ENCODE assay signal across 9 cellular contexts in genomic region chr12:54929998-54930397, GRCh38. TPM values are rescaled to one million over a fixed set of nuclear protein-coding genes. Genes with fewer than 3 reads are reported as not detected.
"Had no signal": no experiment of that assay in that cellular context is flagged by ENCODE, and none has a peak within 500 bp of the region (broad histone marks: within the 10 kb centered on the region; RNA-seq: fewer than 3 reads in every experiment).

No MANE protein-coding gene starts in this region.

- H3K36me3 ChIP-seq: HAP-1 had no signal

- H3K9ac ChIP-seq: GM23248 had no signal

- H3K4me3 Mint-ChIP-seq: HFFc6 had no signal

- H3K4me3 ChIP-seq: GM23248, HAP-1 had no signal

- ATAC-seq: HCT116, HepG2 had no signal

- H3K27ac Mint-ChIP-seq: HFFc6, IgD-negative memory B cell had no signal

- H3K4me1 Mint-ChIP-seq: IgD-negative memory B cell had no signal

- DNase-seq: GM23248, GOT3, H7, HFFc6 had no signal

- H3K27ac ChIP-seq: GM23248, HL-60 had no signal

- FAIRE-seq: HepG2 had no signal

- H2AFZ ChIP-seq: GM23248 had no signal

RNA-seq across cellular contexts. Expression of gene TESPA1, which starts 54.6 kb away (rescaled TPM):
- total RNA-seq: GM23248, H7, HepG2, HFFc6 had no signal
- polyA plus RNA-seq: GM23248, HepG2 had no signal
